In genomic region chr19:11578342-11579142, GRCh38 we compare ENCODE assay signal across 2 cellular contexts.
TF ChIP-seq lines count a peak whose summit lies in the region.

No MANE protein-coding gene starts in this region.

TF ChIP-seq in GM12878, 131 proteins besides CTCF, POLR2A, EP300 and RAD21 (continues in another document):
- TF ChIP-seq ZNF274 (IDR thresholded peaks at IDR 0.05; ENCODE audit: insufficient read depth, insufficient read length) (no peak), ZNF24 (IDR thresholded peaks at IDR 0.05) (no peak), PAX8 (IDR thresholded peaks at IDR 0.05) (no peak), POLR2AphosphoS5 (IDR thresholded peaks at IDR 0.05; ENCODE audit: low read length) (no peak), RCOR1 (conservative IDR thresholded peaks at IDR 0.05; ENCODE audit: low read depth, low read length) (no peak), CUX1 (IDR thresholded peaks at IDR 0.05; ENCODE audit: insufficient replicate concordance, low read depth, low read length) (no peak), CHD2 (IDR thresholded peaks at IDR 0.05; ENCODE audit: borderline replicate concordance, low read depth, low read length) (no peak), TBL1XR1 (IDR thresholded peaks at IDR 0.05; ENCODE audit: low read depth, low read length) (no peak), FOS (IDR thresholded peaks at IDR 0.05; ENCODE audit: borderline replicate concordance, extremely low read depth, insufficient read length) (no peak), SMARCA5 (IDR thresholded peaks at IDR 0.05) (peak; percentile 89), SUPT20H (IDR thresholded peaks at IDR 0.05; ENCODE audit: borderline replicate concordance, control insufficient read depth, low read depth, low read length) (no peak), CEBPZ (IDR thresholded peaks at IDR 0.05; ENCODE audit: low read depth, low read length) (no peak), BMI1 (IDR thresholded peaks at IDR 0.05; ENCODE audit: borderline replicate concordance) (no peak), E2F8 (IDR thresholded peaks at IDR 0.05; ENCODE audit: low read depth, partially characterized antibody) (no peak), IKZF2 (IDR thresholded peaks at IDR 0.05) (peak; percentile 40 to 61; a peak in 3 of 4 replicates), BACH1 (IDR thresholded peaks at IDR 0.05; ENCODE audit: borderline replicate concordance) (0 out of 2 replicates have a peak, but pooled peaks have one; percentile 51), ZNF207 (IDR thresholded peaks at IDR 0.05; ENCODE audit: borderline replicate concordance) (no peak), BCL11A (IDR thresholded peaks at IDR 0.05; ENCODE audit: low read depth, low read length) (no peak), TAF1 (IDR thresholded peaks at IDR 0.05; ENCODE audit: borderline replicate concordance, low read depth, low read length) (no peak)

TF ChIP-seq in liver, 16 proteins besides CTCF, POLR2A, EP300 and RAD21:
- TF ChIP-seq NR2F2 (IDR thresholded peaks at IDR 0.05) = peak; percentile 55
- no peak for TF ChIP-seq TAF1 (conservative IDR thresholded peaks at IDR 0.05)
